8 cellular contexts compared by ENCODE assay signal in the genomic region with DNA sequence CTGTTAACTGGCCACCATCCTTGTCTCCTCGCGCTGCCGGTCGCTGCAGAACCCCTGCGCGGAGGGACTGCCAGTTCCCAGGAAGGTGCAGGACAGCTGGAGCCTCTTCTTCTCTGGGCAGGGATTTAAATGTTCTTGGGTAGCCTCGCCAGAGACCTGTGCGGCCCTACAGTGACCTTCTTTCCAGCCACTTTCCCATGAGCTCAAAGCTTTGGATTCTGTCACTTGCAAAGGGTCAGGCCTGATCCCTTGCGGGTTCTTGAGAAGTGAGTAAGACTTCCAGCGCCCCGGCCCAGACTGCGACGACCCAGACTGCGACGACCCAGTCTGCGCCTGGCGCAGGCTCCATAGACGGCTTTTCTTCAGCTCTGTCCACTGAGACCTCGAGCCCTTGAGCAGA. TPM values are rescaled to one million over a fixed set of nuclear protein-coding genes. Genes with fewer than 3 reads are reported as not detected.
DNase-seq lines count a peak whose midpoint lies in the region; ATAC-seq and TF ChIP-seq lines count a peak whose summit lies in the region.

No MANE protein-coding gene starts in this region.

- peaks cover 78% of the 10 kb centered on the region for H3K36me3 Mint-ChIP-seq in activated CD8-positive, alpha-beta T cell treated with anti-CD3 and anti-CD28 coated beads, Interleukin-2, amount 10 ng/mL, durations not matched to agents 7 days and 5 days (ENCODE audit: low read depth)

- no peak for ATAC-seq in activated CD8-positive, alpha-beta T cell treated with anti-CD3 and anti-CD28 coated beads, Interleukin-2, amount 10 ng/mL, durations not matched to agents 7 days and 5 days
- ATAC-seq in esophagus mucosa, result no peak
- ATAC-seq in GM19463 (IDR thresholded peaks at IDR 0.05; ENCODE audit: unreplicated experiment), result no peak
- ATAC-seq in GM19395 (IDR thresholded peaks at IDR 0.05; ENCODE audit: unreplicated experiment), result no peak

- no peak overlapping the region for H3K9ac ChIP-seq in smooth muscle cell (ENCODE audit: low read depth)

- H3K27ac ChIP-seq in smooth muscle cell (ENCODE audit: low read depth), result no peak overlapping the region

- no peaks in the 10 kb centered on the region for H3K27me3 ChIP-seq in smooth muscle cell (ENCODE audit: low read depth)

- peak overlapping the region; percentile 94 for H3K4me2 ChIP-seq in smooth muscle cell

- no peaks in the 10 kb centered on the region for H3K27me3 Mint-ChIP-seq in activated CD8-positive, alpha-beta T cell treated with anti-CD3 and anti-CD28 coated beads, Interleukin-2, amount 10 ng/mL, durations not matched to agents 7 days and 5 days (ENCODE audit: low read depth)

- H3K36me3 ChIP-seq in smooth muscle cell (ENCODE audit: low read depth), result no peaks in the 10 kb centered on the region

- H3K9me3 Mint-ChIP-seq in activated CD8-positive, alpha-beta T cell treated with anti-CD3 and anti-CD28 coated beads, Interleukin-2, amount 10 ng/mL, durations not matched to agents 7 days and 5 days (ENCODE audit: insufficient read depth), result no peaks in the 10 kb centered on the region

- H3K4me1 Mint-ChIP-seq in activated CD8-positive, alpha-beta T cell treated with anti-CD3 and anti-CD28 coated beads, Interleukin-2, amount 10 ng/mL, durations not matched to agents 7 days and 5 days (ENCODE audit: low read depth), result peaks cover 53% of the 10 kb centered on the region

- H3K27ac Mint-ChIP-seq in activated CD8-positive, alpha-beta T cell treated with anti-CD3 and anti-CD28 coated beads, Interleukin-2, amount 10 ng/mL, durations not matched to agents 7 days and 5 days, result peak overlapping the region; percentile 98

- WGBS in smooth muscle cell (ENCODE audit: low lambda C conversion rate), result 89% methylated on average over 19 of the region's 19 CpGs

- no peaks in the 10 kb centered on the region for H3K9me3 ChIP-seq in smooth muscle cell (replicated peaks; ENCODE audit: low read depth)

- peak overlapping the region; percentile 99 for H3K4me3 Mint-ChIP-seq in activated CD8-positive, alpha-beta T cell treated with anti-CD3 and anti-CD28 coated beads, Interleukin-2, amount 10 ng/mL, durations not matched to agents 7 days and 5 days

- peaks cover 18% of the 10 kb centered on the region for H4K20me1 ChIP-seq in smooth muscle cell (ENCODE audit: low read depth)

- TF ChIP-seq CTCF in fibroblast of pulmonary artery (IDR thresholded peaks at IDR 0.05; ENCODE audit: low read length, missing control alignments), result no peak
- TF ChIP-seq CTCF in smooth muscle cell (IDR thresholded peaks at IDR 0.05; ENCODE audit: borderline replicate concordance, insufficient read depth, poor library complexity, severe bottlenecking), result no peak

- in situ Hi-C loops in KBM-7 (cut with MboI; ENCODE audit: low pct_unique_long_range_greater_than_20kb, low sequenced_read_pairs), result loop anchor here (25.0 kb wide), 1 partner anchor 96 kb away; no protein-coding TSS in a partner anchor

- H3K4me3 ChIP-seq in GM08714 (ENCODE audit: low read length) (peak overlapping the region; percentile 83; the same call in 1 of the 2 replicates), fibroblast of pulmonary artery (replicated peaks; ENCODE audit: low read depth, low read length) (peak overlapping the region; percentile 94), smooth muscle cell (peak overlapping the region; percentile 88)

- peak; percentile 45 for DNase-seq in activated CD8-positive, alpha-beta T cell treated with anti-CD3 and anti-CD28 coated beads, Interleukin-2, amount 10 ng/mL, durations not matched to agents 7 days and 5 days
- DNase-seq in fibroblast of pulmonary artery (ENCODE audit: low read depth) (no peak), smooth muscle cell (lab: John Stamatoyannopoulos, UW; ENCODE audit: unreplicated experiment) (no peak), KBM-7 (no peak)

- no peaks in the 10 kb centered on the region for H3F3A ChIP-seq in smooth muscle cell (ENCODE audit: low read depth)

- H3K4me1 ChIP-seq in smooth muscle cell (ENCODE audit: low read depth), result peaks cover 19% of the 10 kb centered on the region

- POLR2A ChIA-PET in activated CD8-positive, alpha-beta T cell treated with anti-CD3 and anti-CD28 coated beads, Interleukin-2, amount 10 ng/mL, durations not matched to agents 7 days and 5 days (lab: Charles Lee), result interaction anchor here (0.8 to 8.6 kb wide), 17 partner anchors 9 to 567 kb away, joined by 3 to 335 read pairs (median 6); partner anchors contain the start of genes NLE1, PEX12, RAD51D and RASL10B

- H2AFZ ChIP-seq in smooth muscle cell (ENCODE audit: low read depth), result no peak overlapping the region

- CTCF ChIA-PET in activated CD8-positive, alpha-beta T cell treated with anti-CD3 and anti-CD28 coated beads, Interleukin-2, amount 10 ng/mL, durations not matched to agents 7 days and 5 days (lab: Charles Lee), result interaction anchor here (0.8 to 7.1 kb wide), 12 partner anchors 23 to 298 kb away, joined by 3 to 89 read pairs (median 9); partner anchors contain the start of gene SLFN12L

- peaks cover 17% of the 10 kb centered on the region for H3K79me2 ChIP-seq in smooth muscle cell (ENCODE audit: low read depth)

RNA-seq across cellular contexts. Expression of gene SLFN5, which starts 1.4 kb away (rescaled TPM):
- total RNA-seq in activated CD8-positive, alpha-beta T cell treated with anti-CD3 and anti-CD28 coated beads, Interleukin-2, amount 10 ng/mL, durations not matched to agents 7 days and 5 days, result 100 to 1,000 TPM; 209 to 212 TPM
- total RNA-seq in smooth muscle cell, result 16.0 and 26.8 TPM in 2 replicates
- 8.8 and 9.1 TPM in 2 replicates for polyA plus RNA-seq in smooth muscle cell
- total RNA-seq in esophagus mucosa, result 25.0 TPM

RNA-seq across cellular contexts. Expression of gene SLC35G3, which starts 47.3 kb away (rescaled TPM):
- not detected for total RNA-seq in activated CD8-positive, alpha-beta T cell treated with anti-CD3 and anti-CD28 coated beads, Interleukin-2, amount 10 ng/mL, durations not matched to agents 7 days and 5 days
- not detected in 2 replicates for total RNA-seq in smooth muscle cell
- polyA plus RNA-seq in smooth muscle cell, result not detected in 2 replicates
- not detected for total RNA-seq in esophagus mucosa
